In the genomic region with DNA sequence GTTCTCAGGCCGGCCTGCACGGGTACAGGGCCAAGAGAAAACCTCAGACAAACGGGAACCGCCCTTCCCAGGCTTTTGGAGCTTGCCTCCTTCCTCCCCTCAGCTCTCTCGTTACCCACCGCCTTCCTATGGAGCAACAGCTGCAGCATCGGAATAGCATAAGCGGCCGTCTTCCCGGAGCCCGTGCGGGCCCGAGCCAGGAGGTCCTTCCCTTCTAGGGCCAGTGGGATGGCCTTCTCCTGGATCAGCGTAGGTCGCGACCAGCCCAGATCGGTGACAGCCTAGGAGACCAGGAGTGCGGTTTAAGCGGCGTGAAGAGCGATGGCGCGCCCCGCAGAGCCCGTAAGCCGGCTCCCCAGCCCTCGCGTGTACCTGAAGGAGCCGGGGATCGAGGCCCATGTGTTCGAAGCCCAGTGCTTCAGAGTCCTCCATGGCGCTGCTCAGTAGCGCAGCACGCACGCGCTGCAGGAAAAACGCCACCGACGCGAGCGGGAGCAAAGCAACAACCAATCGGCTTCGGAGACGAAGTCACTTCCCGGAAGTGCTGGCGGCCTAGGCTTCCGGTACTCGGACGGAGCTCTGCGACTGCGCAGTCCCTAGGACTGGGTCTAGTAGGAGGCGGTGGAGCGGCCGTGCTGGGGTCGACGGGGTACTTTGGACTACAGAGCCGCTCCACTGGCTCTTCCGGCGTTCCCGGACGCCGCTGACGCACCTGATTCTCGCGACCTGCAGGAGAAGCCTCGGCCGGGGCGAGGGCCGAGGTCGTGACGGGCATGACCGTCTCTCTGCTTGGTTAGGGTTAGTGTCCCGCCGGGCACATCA, we compare ENCODE assay signal across 8 cellular contexts. TPM values are rescaled to one million over a fixed set of nuclear protein-coding genes. Genes with fewer than 3 reads are reported as not detected.
DNase-seq lines count a peak whose midpoint lies in the region; ATAC-seq and TF ChIP-seq lines count a peak whose summit lies in the region.

Gene DDX56 (minus strand): TSS at position 445 of the 822 bp plus-strand sequence. CDS start 13 bp downstream, at position 432.

- peak within 1 kb of the TSS; percentile 81 for H3K9ac ChIP-seq in rectal smooth muscle tissue (ENCODE audit: low read length)

- no peaks in the 10 kb centered on the region for H3K27me3 ChIP-seq in ascending aorta
- no peaks in the 10 kb centered on the region for H3K27me3 ChIP-seq in rectal smooth muscle tissue (ENCODE audit: control insufficient read depth, insufficient read depth, low read length)
- H3K27me3 ChIP-seq in aorta (ENCODE audit: control insufficient read depth in 1 of 2, insufficient read depth in 2 of 2, low read length in 1 of 2), result no peaks in the 10 kb centered on the region

- H3K4me3 ChIP-seq in ascending aorta (peak within 1 kb of the TSS; percentile 87 to 97), rectal smooth muscle tissue (ENCODE audit: low read length) (peak within 1 kb of the TSS; percentile 82), aorta (ENCODE audit: low read length in 2 of 2) (peak within 1 kb of the TSS; percentile 57 to 90)

- H3K27ac ChIP-seq in ascending aorta (peak within 1 kb of the TSS; percentile 89 to 95), rectal smooth muscle tissue (ENCODE audit: low read depth, low read length) (peak within 1 kb of the TSS; percentile 85), aorta (ENCODE audit: low read depth in 1 of 2, low read length in 2 of 2) (peak within 1 kb of the TSS in 1 of 2 donors; percentile 90)

- intact Hi-C loops in ascending aorta (cut with DNase I), result loop anchor here (1.0 to 10.0 kb wide), 6 partner anchors 9 to 541 kb away; partner anchors contain the start of genes NUDCD3, PPIA, TBRG4 and TMED4
- intact Hi-C loops in aorta (cut with DNase I), result no loop called here

- peaks cover 28% of the 10 kb centered on the region for H3K4me1 Mint-ChIP-seq in T-helper 2 cell treated with Interferon-gamma antibody and Interleukin-4, amounts not matched to agents 5 μg/mL and 100 μg/mL, for 36 hours (ENCODE audit: low read depth)

- ATAC-seq in GM18502 (IDR thresholded peaks at IDR 0.05; ENCODE audit: poor library complexity, unreplicated experiment), result peak; percentile 95
- ATAC-seq in HG02970 (IDR thresholded peaks at IDR 0.05; ENCODE audit: low FRiP score, unreplicated experiment), result peak; percentile 89
- ATAC-seq in aorta (ENCODE audit: low FRiP score), result peak; percentile 97

- DNase-seq in NCI-H1930 (lab: John Stamatoyannopoulos, UW), result peak; percentile 90 to 95
- DNase-seq in T-helper 2 cell treated with Interferon-gamma antibody and Interleukin-4, amounts not matched to agents 5 μg/mL and 100 μg/mL, for 36 hours (ENCODE audit: low spot score), result peak; percentile 94
- DNase-seq in ascending aorta (ENCODE audit: low spot score in 2 of 2), result peak; percentile 64 to 96
- DNase-seq in hepatic stellate cell (ENCODE audit: low spot score), result peak; percentile 99
- peak; percentile 97 to 99 for DNase-seq in aorta

- peaks cover 42 to 53% of the 10 kb centered on the region in 2 donors for H3K36me3 ChIP-seq in ascending aorta
- peaks cover 40% of the 10 kb centered on the region for H3K36me3 ChIP-seq in rectal smooth muscle tissue (ENCODE audit: control insufficient read depth, insufficient read depth, low read length)
- H3K36me3 ChIP-seq in aorta (ENCODE audit: control insufficient read depth in 1 of 2, insufficient read depth in 2 of 2, low read length in 1 of 2), result peaks cover 0 to 14% of the 10 kb centered on the region in 2 donors

- no peaks in the 10 kb centered on the region for H3K27me3 Mint-ChIP-seq in T-helper 2 cell treated with Interferon-gamma antibody and Interleukin-4, amounts not matched to agents 5 μg/mL and 100 μg/mL, for 36 hours (ENCODE audit: low read depth)

- peaks cover 60% of the 10 kb centered on the region for H3K36me3 Mint-ChIP-seq in T-helper 2 cell treated with Interferon-gamma antibody and Interleukin-4, amounts not matched to agents 5 μg/mL and 100 μg/mL, for 36 hours (ENCODE audit: low read depth)

- peak within 1 kb of the TSS; percentile 99 for H3K4me3 Mint-ChIP-seq in T-helper 2 cell treated with Interferon-gamma antibody and Interleukin-4, amounts not matched to agents 5 μg/mL and 100 μg/mL, for 36 hours

- H3K27ac Mint-ChIP-seq in T-helper 2 cell treated with Interferon-gamma antibody and Interleukin-4, amounts not matched to agents 5 μg/mL and 100 μg/mL, for 36 hours, result peak within 1 kb of the TSS; percentile 95

- WGBS in aorta, 2 donors, result 0% methylated on average over 70 to 74 of the region's 74 CpGs

- H3K9me3 Mint-ChIP-seq in T-helper 2 cell treated with Interferon-gamma antibody and Interleukin-4, amounts not matched to agents 5 μg/mL and 100 μg/mL, for 36 hours, result no peaks in the 10 kb centered on the region

- no peak for TF ChIP-seq CTCF in ascending aorta (IDR thresholded peaks at IDR 0.05)

- H3K4me1 ChIP-seq in ascending aorta (peaks cover 8 to 18% of the 10 kb centered on the region in 2 donors), rectal smooth muscle tissue (ENCODE audit: control insufficient read depth, insufficient read depth, low read length) (peaks cover 6% of the 10 kb centered on the region), aorta (ENCODE audit: control insufficient read depth in 1 of 2, insufficient read depth in 2 of 2, low read length in 2 of 2) (no peaks in the 10 kb centered on the region)

- H3K9me3 ChIP-seq in ascending aorta (no peaks in the 10 kb centered on the region), aorta (ENCODE audit: control insufficient read depth, low read length) (no peaks in the 10 kb centered on the region)

RNA-seq across cellular contexts. Expression of gene DDX56, which starts in this region (rescaled TPM):
- 51.0 TPM for total RNA-seq in ascending aorta
- 10 to 100 TPM; 44.7 to 56.8 TPM for total RNA-seq in aorta
- polyA plus RNA-seq in aorta, result 100 to 1,000 TPM in 1 of 2 donors, 10 to 100 TPM in 1; 23.3 to 153 TPM
